13 cellular contexts compared by ENCODE assay signal in genomic region chr20:23755131-23755611, GRCh38. TPM values are rescaled to one million over a fixed set of nuclear protein-coding genes. Genes with fewer than 3 reads are reported as not detected.
A peak's percentile ranks its signal among the peaks of the same experiment; 100 is the strongest.
DNase-seq lines count a peak whose midpoint lies in the region; ATAC-seq and TF ChIP-seq lines count a peak whose summit lies in the region.
"Not testable (repeated sequence)": the region's sequence is repeated elsewhere in the genome, so short reads cannot be mapped to it uniquely, and the experiment has no call there.
"Had no signal": no experiment of that assay in that cellular context is flagged by ENCODE, and none has a peak within 500 bp of the region (broad histone marks: within the 10 kb centered on the region; RNA-seq: fewer than 3 reads in every experiment).

No MANE protein-coding gene starts in this region.

- not testable (repeated sequence) for H3K4me1 ChIP-seq in HUES48 (ENCODE audit: control insufficient read depth, insufficient read depth, low read length); foreskin keratinocyte

- H3K27me3 ChIP-seq in HUES48 (ENCODE audit: control insufficient read depth, insufficient read depth, low read length): peaks cover 82% of the 10 kb centered on the region
- H3K27me3 ChIP-seq in foreskin keratinocyte: not testable (repeated sequence)

- not testable (repeated sequence) for H3K36me3 ChIP-seq in HUES48 (ENCODE audit: control insufficient read depth, insufficient read depth, low read length)

- H3K27ac ChIP-seq in HUES48 (ENCODE audit: low read depth, low read length): peak overlapping the region; percentile 79
- not testable (repeated sequence) for H3K27ac ChIP-seq in coronary artery, foreskin keratinocyte

- not testable (repeated sequence) for H3K9me3 ChIP-seq in HUES48 (ENCODE audit: control insufficient read depth, insufficient read depth, low read length)

- DNase-seq in A172 (ENCODE audit: low spot score): peak; percentile 56
- DNase-seq in ELR (ENCODE audit: low read depth): peak; percentile 69
- DNase-seq in SW 1271 (lab: John Stamatoyannopoulos, UW): peak; percentile 33 to 53
- DNase-seq in coronary artery (ENCODE audit: low spot score): peak; percentile 35
- DNase-seq in foreskin keratinocyte: not testable (repeated sequence)
- DNase-seq in kidney tubule cell (ENCODE audit: low spot score): peak; percentile 72
- DNase-seq in renal cortical epithelial cell (ENCODE audit: low read depth): peak; percentile 21

- not testable (repeated sequence) for H3K9ac ChIP-seq in HUES48 (ENCODE audit: low read depth, low read length)

- peak; percentile 54 for ATAC-seq in foreskin keratinocyte

- not testable (repeated sequence) for TF ChIP-seq CTCF in coronary artery (IDR thresholded peaks at IDR 0.05); foreskin keratinocyte (conservative IDR thresholded peaks at IDR 0.05)

- H3K4me3 ChIP-seq in HUES48 (ENCODE audit: low read depth, low read length); coronary artery: not testable (repeated sequence)

RNA-seq across cellular contexts. Expression of gene CST1, which starts 4.4 kb away (rescaled TPM):
- total RNA-seq in A172 (2014; rRNA removed; shearing (Covaris generic)): not detected in 2 replicates
- total RNA-seq in foreskin keratinocyte (not detected in 2 replicates), renal cortical epithelial cell (not detected in 2 replicates)
- not detected in 2 replicates for polyA plus RNA-seq in foreskin keratinocyte
- total RNA-seq: Daoy, epithelial cell of proximal tubule, liver, MCF 10A, thyroid gland had no signal
- polyA plus RNA-seq: liver had no signal
